In the genomic region with DNA sequence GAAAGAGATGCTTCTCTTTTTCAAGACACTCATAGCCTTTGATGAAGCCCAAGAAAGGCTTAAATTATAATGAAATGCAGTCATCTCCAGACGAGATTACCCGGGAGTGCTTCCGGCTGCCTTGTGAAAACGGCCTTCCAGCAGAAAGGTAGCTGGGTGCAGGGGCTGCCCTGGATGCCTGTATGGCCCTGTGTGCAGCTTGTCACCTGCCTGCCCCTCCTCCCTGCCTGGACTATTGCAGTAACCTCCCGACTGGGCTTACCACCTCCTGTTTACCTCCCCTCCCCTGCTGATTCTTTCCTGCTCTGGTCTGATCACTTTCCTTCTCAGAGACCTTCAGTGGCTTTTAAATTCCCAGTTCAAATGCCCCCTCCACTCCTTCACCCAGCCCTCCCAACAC, we compare ENCODE assay signal across 24 cellular contexts.
DNase-seq lines count a peak whose midpoint lies in the region; ATAC-seq and TF ChIP-seq lines count a peak whose summit lies in the region.
"Had no signal": no experiment of that assay in that cellular context is flagged by ENCODE, and none has a peak within 500 bp of the region (broad histone marks: within the 10 kb centered on the region; RNA-seq: fewer than 3 reads in every experiment).

No MANE protein-coding gene starts in this region.

- no peak overlapping the region for H3K18ac ChIP-seq in H9 (ENCODE audit: insufficient read length, low read depth, low read length)

- peaks cover 23% of the 10 kb centered on the region for H3F3A ChIP-seq in neural progenitor cell (ENCODE audit: low read depth)

- no peak overlapping the region for H3K56ac ChIP-seq in H9 (ENCODE audit: insufficient read length, low read depth, low read length)

- peak; percentile 8 for ATAC-seq in SK-N-SH treated with all-trans-retinoic acid at 6 μM for 48 hours
- ATAC-seq: activated CD8-positive, alpha-beta T cell treated with anti-CD3 and anti-CD28 coated beads, Interleukin-2, amount 10 ng/mL, durations not matched to agents 7 days and 5 days; HCT116; Panc1; pancreas; sciatic nerve had no signal

- no peak overlapping the region for H2BK120ac ChIP-seq in H9 (ENCODE audit: low read depth, low read length, poor library complexity, severe bottlenecking)

- no peak overlapping the region for H2BK12ac ChIP-seq in H9 (ENCODE audit: insufficient read length, low read depth, low read length)

- no peak overlapping the region for H3K23ac ChIP-seq in H9 (ENCODE audit: insufficient read length, low read depth, low read length)

- no peak overlapping the region for H3K4ac ChIP-seq in H9 (ENCODE audit: low read depth, low read length)

- WGBS in H9 (ENCODE audit: extremely low coverage, insufficient read length, low lambda C conversion rate): no CpG with 5 or more reads among the region's 5 CpGs
- WGBS in hepatocyte (ENCODE audit: low lambda C conversion rate, missing lambda C conversion rate): 11% methylated on average over 5 of the region's 5 CpGs
- 33 to 52% (median 43%) methylated on average over 5 of the region's 5 CpGs for WGBS in spleen, 5 donors
- WGBS in transverse colon (ENCODE audit: low coverage in 1 of 2), 2 donors: 0 to 49% methylated on average over 1 to 5 of the region's 5 CpGs

- H3K9me3 ChIP-seq in H9 (ENCODE audit: control insufficient read depth, low read depth, low read length): no peaks in the 10 kb centered on the region
- no peaks in the 10 kb centered on the region for H3K9me3 ChIP-seq in hepatocyte (ENCODE audit: low read depth)
- no peaks in the 10 kb centered on the region for H3K9me3 ChIP-seq in neural progenitor cell (ENCODE audit: low read depth)
- H3K9me3 ChIP-seq in spleen: no peaks in the 10 kb centered on the region
- H3K9me3 ChIP-seq in transverse colon: no peaks in the 10 kb centered on the region
- H3K9me3 ChIP-seq: pancreas, stomach, tibial nerve had no signal

- peaks cover 37 to 41% of the 10 kb centered on the region in 2 experiments for H3K4me1 Mint-ChIP-seq in H9
- H3K4me1 Mint-ChIP-seq in neural progenitor cell: peaks cover 59% of the 10 kb centered on the region
- H3K4me1 Mint-ChIP-seq: naive B cell had no signal

- H3K27ac ChIP-seq in H9 (ENCODE audit: insufficient read length, low read depth, low read length) (no peak overlapping the region), hepatocyte (peak overlapping the region; percentile 52), neural progenitor cell (no peak overlapping the region), spleen (no peak overlapping the region), transverse colon (no peak overlapping the region)
- H3K27ac ChIP-seq: brain microvascular endothelial cell, C4-2B, pancreas, stomach, tibial nerve had no signal

- H3K36me3 ChIP-seq in hepatocyte (replicated peaks; ENCODE audit: insufficient read depth, low read depth) (no peaks in the 10 kb centered on the region), neural progenitor cell (no peaks in the 10 kb centered on the region), spleen (no peaks in the 10 kb centered on the region), transverse colon (no peaks in the 10 kb centered on the region)
- H3K36me3 ChIP-seq: brain microvascular endothelial cell, pancreas, stomach, tibial nerve had no signal

- no peak overlapping the region for H2AK5ac ChIP-seq in H9 (ENCODE audit: insufficient read length, low read length)

- H3K79me2 ChIP-seq in H9 (ENCODE audit: insufficient read depth, low read length): no peaks in the 10 kb centered on the region
- H3K79me2 ChIP-seq in hepatocyte: no peaks in the 10 kb centered on the region
- H3K79me2 ChIP-seq in neural progenitor cell (ENCODE audit: low read depth): no peaks in the 10 kb centered on the region

- H3K27ac Mint-ChIP-seq in H9 (peak overlapping the region in 1 of 3 experiments; percentile 93; a peak in 3 of 7 replicates), neural progenitor cell (peak overlapping the region; percentile 68)
- H3K27ac Mint-ChIP-seq: activated CD8-positive, alpha-beta T cell treated with anti-CD3 and anti-CD28 coated beads, Interleukin-2, amount 10 ng/mL, durations not matched to agents 7 days and 5 days had no signal

- H4K5ac ChIP-seq in H9 (ENCODE audit: insufficient read length, low read depth, low read length): no peak overlapping the region

- H3K4me3 Mint-ChIP-seq in H9 (peak overlapping the region in 1 of 2 experiments; percentile 56; a peak in 3 of 5 replicates), neural progenitor cell (peak overlapping the region; percentile 31)
- H3K4me3 Mint-ChIP-seq: activated CD8-positive, alpha-beta T cell treated with anti-CD3 and anti-CD28 coated beads, Interleukin-2, amount 10 ng/mL, durations not matched to agents 7 days and 5 days; naive B cell had no signal

- no peak overlapping the region for H4K8ac ChIP-seq in H9 (replicated peaks; ENCODE audit: insufficient read length, low read depth, low read length)

- no peaks in the 10 kb centered on the region; a peak in 1 of 7 replicates for H3K36me3 Mint-ChIP-seq in H9 (ENCODE audit: insufficient read depth in 1 of 3, low read depth in 3 of 3)
- no peaks in the 10 kb centered on the region for H3K36me3 Mint-ChIP-seq in neural progenitor cell
- H3K36me3 Mint-ChIP-seq: naive B cell had no signal

- no peak for TF ChIP-seq EP300 in transverse colon (IDR thresholded peaks at IDR 0.05; ENCODE audit: low read depth)

- H3T11ph ChIP-seq in H9 (ENCODE audit: low read length): no peak overlapping the region

- H3K4me3 ChIP-seq in hepatocyte (no peak overlapping the region), neural progenitor cell (no peak overlapping the region), spleen (no peak overlapping the region), transverse colon (no peak overlapping the region)
- H3K4me3 ChIP-seq: pancreas, stomach, tibial nerve had no signal

- H3K9me3 Mint-ChIP-seq in H9 (no peaks in the 10 kb centered on the region), neural progenitor cell (no peaks in the 10 kb centered on the region)
- H3K9me3 Mint-ChIP-seq: naive B cell had no signal

- H2AFZ ChIP-seq in H9 (ENCODE audit: low read length) (no peak overlapping the region), hepatocyte (no peak overlapping the region), neural progenitor cell (replicated peaks) (no peak overlapping the region)

- H3K4me1 ChIP-seq in H9 (ENCODE audit: insufficient read depth, low read length): peaks cover 9% of the 10 kb centered on the region; the same call in 1 of the 2 replicates
- peaks cover 12% of the 10 kb centered on the region for H3K4me1 ChIP-seq in hepatocyte (ENCODE audit: insufficient read depth)
- peaks cover 56% of the 10 kb centered on the region for H3K4me1 ChIP-seq in neural progenitor cell
- no peaks in the 10 kb centered on the region for H3K4me1 ChIP-seq in spleen
- no peaks in the 10 kb centered on the region for H3K4me1 ChIP-seq in transverse colon
- H3K4me1 ChIP-seq: pancreas, stomach, tibial nerve had no signal

- no peaks in the 10 kb centered on the region for H3K79me1 ChIP-seq in H9 (ENCODE audit: insufficient read depth, low read depth, low read length, poor library complexity, severe bottlenecking)

- TF ChIP-seq CTCF in H9 (conservative IDR thresholded peaks at IDR 0.05) (no peak), hepatocyte (IDR thresholded peaks at IDR 0.05; ENCODE audit: poor library complexity) (no peak), neural progenitor cell (IDR thresholded peaks at IDR 0.05) (no peak), spleen (IDR thresholded peaks at IDR 0.05 in 8 of 11, conservative IDR thresholded peaks at IDR 0.05 in 3 of 11) (no peak), transverse colon (IDR thresholded peaks at IDR 0.05) (no peak)

- DNase-seq in H9 (no peak), hepatocyte (ENCODE audit: low spot score) (no peak), neural progenitor cell (ENCODE audit: low spot score) (no peak), NCI-H1436 (lab: John Stamatoyannopoulos, UW) (no peak), NCI-H1930 (lab: John Stamatoyannopoulos, UW) (no peak), spleen (no peak), transverse colon (no peak)
- DNase-seq: activated CD4-positive, alpha-beta T cell treated with anti-CD3 and anti-CD28 coated beads for 1 hour; activated CD8-positive, alpha-beta T cell treated with anti-CD3 and anti-CD28 coated beads, Interleukin-2, amount 10 ng/mL, durations not matched to agents 7 days and 5 days; activated gamma-delta T cell treated with Interleukin-2 at 50 U/mL for 16 hours; activated T-cell treated with anti-CD3 and anti-CD28 coated beads for 4 hours; brain microvascular endothelial cell; kidney glomerular epithelial cell; naive B cell; NCI-H1105 treated with DMSO at 0.1 percent for 48 hours; NCI-H510A treated with DMSO at 0.1 percent for 48 hours; pancreas; stomach had no signal

- H3K14ac ChIP-seq in H9 (ENCODE audit: insufficient read depth, low read length): no peak overlapping the region

- H4K91ac ChIP-seq in H9 (ENCODE audit: insufficient read length, low read depth, low read length): no peak overlapping the region

- peaks cover 12% of the 10 kb centered on the region for H3K27me3 Mint-ChIP-seq in H9 (ENCODE audit: low read depth)
- peaks cover 19% of the 10 kb centered on the region for H3K27me3 Mint-ChIP-seq in neural progenitor cell (ENCODE audit: insufficient read depth, low read depth)

- no peaks in the 10 kb centered on the region for H3K23me2 ChIP-seq in H9 (ENCODE audit: insufficient read length, low read depth, low read length, poor library complexity, severe bottlenecking)

- H4K20me1 ChIP-seq in H9 (ENCODE audit: control insufficient read depth, insufficient read depth, insufficient read length): no peaks in the 10 kb centered on the region
- no peaks in the 10 kb centered on the region for H4K20me1 ChIP-seq in hepatocyte (ENCODE audit: insufficient read depth, poor library complexity, severe bottlenecking)
- no peaks in the 10 kb centered on the region for H4K20me1 ChIP-seq in neural progenitor cell (ENCODE audit: low read depth)

- H2BK5ac ChIP-seq in H9 (ENCODE audit: insufficient read length, low read length): no peak overlapping the region

- in situ Hi-C loops in transverse colon (cut with MboI; ENCODE audit: low pct_ligation_motif_present in 1 of 4, low pct_unique_long_range_greater_than_20kb in 1 of 4, low sequenced_read_pairs in 3 of 4): no loop called here

- intact Hi-C loops in spleen (cut with DNase I; ENCODE audit: low total_unique reads) (no loop called here), transverse colon (cut with DNase I; ENCODE audit: low total_unique reads) (no loop called here)

- no peak overlapping the region for H2BK20ac ChIP-seq in H9 (ENCODE audit: low read depth, low read length, poor library complexity, severe bottlenecking)

- no peaks in the 10 kb centered on the region for H3K27me3 ChIP-seq in H9 (ENCODE audit: insufficient read depth, low read length)
- H3K27me3 ChIP-seq in hepatocyte: peaks cover 12% of the 10 kb centered on the region
- peaks cover 56% of the 10 kb centered on the region for H3K27me3 ChIP-seq in neural progenitor cell
- peaks cover 0 to 54% (median 9%) of the 10 kb centered on the region in 7 donors for H3K27me3 ChIP-seq in spleen (replicated peaks in 1 of 7)
- H3K27me3 ChIP-seq in transverse colon: peaks cover 34% of the 10 kb centered on the region
- H3K27me3 ChIP-seq: brain microvascular endothelial cell, pancreas had no signal

- no peak overlapping the region for H2BK15ac ChIP-seq in H9 (ENCODE audit: low read depth, low read length)

- peak overlapping the region; percentile 22 for H3K4me2 ChIP-seq in H9 (ENCODE audit: insufficient read depth, insufficient read length, low read length)
- no peak overlapping the region for H3K4me2 ChIP-seq in hepatocyte
- peak overlapping the region; percentile 62 for H3K4me2 ChIP-seq in neural progenitor cell

- H3K9ac ChIP-seq in H9 (ENCODE audit: extremely low read depth, insufficient read length, low read length): no peak overlapping the region
- no peak overlapping the region for H3K9ac ChIP-seq in neural progenitor cell

- no peaks in the 10 kb centered on the region for H3K9me2 ChIP-seq in hepatocyte (replicated peaks; ENCODE audit: insufficient read depth)

- TF ChIP-seq POLR2A in spleen (IDR thresholded peaks at IDR 0.05) (no peak), transverse colon (IDR thresholded peaks at IDR 0.05) (no peak)
